8 cellular contexts compared by ENCODE assay signal in genomic region chr3:33636125-33636855, GRCh38.
A peak's percentile ranks its signal among the peaks of the same experiment; 100 is the strongest.
DNase-seq lines count a peak whose midpoint lies in the region; ATAC-seq and TF ChIP-seq lines count a peak whose summit lies in the region.

No MANE protein-coding gene starts in this region.

- DNase-seq in heart right ventricle (no peak), left ventricle myocardium superior (no peak), NCI-H1694 (lab: John Stamatoyannopoulos, UW) (peak; percentile 40), adipocyte (ENCODE audit: low read depth) (peak; percentile 82), iPS DF 4.7 (ENCODE audit: extremely low read depth, low spot score) (peak; percentile 41), tibial artery (no peak), 8988T (no peak)

- H3K4me1 ChIP-seq in heart right ventricle (no peaks in the 10 kb centered on the region), adipocyte (ENCODE audit: control insufficient read depth, insufficient read depth, low read length) (peaks cover 4% of the 10 kb centered on the region), tibial artery (peaks cover 0 to 5% (median 0%) of the 10 kb centered on the region in 4 donors)

- H3K9me3 ChIP-seq in heart right ventricle (no peaks in the 10 kb centered on the region), adipocyte (ENCODE audit: control insufficient read depth, low read length) (no peaks in the 10 kb centered on the region), tibial artery (no peaks in the 10 kb centered on the region)

- 62 to 66% methylated on average over 6 of the region's 6 CpGs for WGBS in heart right ventricle, 2 donors

- TF ChIP-seq CTCF in heart right ventricle (IDR thresholded peaks at IDR 0.05) = peak; percentile 23 to 79 (median 64)
- TF ChIP-seq CTCF in tibial artery (IDR thresholded peaks at IDR 0.05) = peak; percentile 67 to 71

- H3K4me3 ChIP-seq in heart right ventricle (no peak overlapping the region), adipocyte (ENCODE audit: low read length) (no peak overlapping the region), tibial artery (no peak overlapping the region)

- peaks cover 0 to 52% (median 6%) of the 10 kb centered on the region in 9 donors for H3K36me3 ChIP-seq in heart right ventricle
- H3K36me3 ChIP-seq in adipocyte (ENCODE audit: control insufficient read depth, insufficient read depth, low read length, severe bottlenecking) = peaks cover 8% of the 10 kb centered on the region
- peaks cover 0 to 11% (median 5%) of the 10 kb centered on the region in 3 donors for H3K36me3 ChIP-seq in tibial artery

- no peak overlapping the region for H3K27ac ChIP-seq in heart right ventricle
- H3K27ac ChIP-seq in tibial artery = no peak overlapping the region

- ATAC-seq in heart right ventricle = no peak
- no peak for ATAC-seq in left ventricle myocardium superior
- no peak for ATAC-seq in HG03565 (IDR thresholded peaks at IDR 0.05; ENCODE audit: unreplicated experiment)

- H3K9ac ChIP-seq in adipocyte (ENCODE audit: low read length) = no peak overlapping the region

- intact Hi-C loops in heart right ventricle (cut with DNase I) (loop anchor here (1.0 to 10.0 kb wide), 11 partner anchors 76 to 151 kb away; partner anchors contain the start of gene CLASP2 (in 4 of the 10)), left ventricle myocardium superior (cut with micrococcal nuclease) (loop anchor here (5.0 kb wide), 1 partner anchor 156 kb away; no protein-coding TSS in a partner anchor), tibial artery (cut with DNase I; ENCODE audit: low total_unique reads) (loop anchor here (5.0 kb wide), 1 partner anchor 151 kb away; no protein-coding TSS in a partner anchor)

- H3K27me3 ChIP-seq in heart right ventricle = no peaks in the 10 kb centered on the region
- no peaks in the 10 kb centered on the region for H3K27me3 ChIP-seq in adipocyte (replicated peaks; ENCODE audit: control insufficient read depth, insufficient read depth, low read length)
- H3K27me3 ChIP-seq in tibial artery = no peaks in the 10 kb centered on the region

Comparison
In these comparisons a context has a peak if more than half of its experiments do, and no peak if none do; other contexts are left out.
1. DNase-seq: peak in NCI-H1694 (single experiment), adipocyte (single experiment) and iPS DF 4.7 (single experiment); none in heart right ventricle (0 of 2), left ventricle myocardium superior (single experiment), tibial artery (0 of 2) and 8988T (single experiment).